1 cellular context compared by ENCODE assay signal in the genomic region with DNA sequence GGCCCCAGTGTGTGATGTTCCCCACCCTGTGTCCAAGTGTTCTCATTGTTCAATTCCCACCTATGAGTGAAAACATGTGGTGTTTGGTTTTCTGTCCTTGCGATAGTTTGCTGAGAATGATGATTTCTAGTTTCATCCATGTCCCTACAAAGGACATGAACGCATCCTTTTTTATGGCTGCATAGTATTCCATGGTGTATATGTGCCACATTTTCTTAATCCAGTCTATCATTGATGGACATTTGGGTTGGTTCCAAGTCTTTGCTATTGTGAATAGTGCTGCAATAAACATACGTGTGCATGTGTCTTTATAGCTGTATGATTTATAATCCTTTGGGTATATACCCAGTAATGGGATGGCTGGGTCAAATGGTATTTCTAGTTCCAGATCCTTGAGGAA.
TF ChIP-seq lines count a peak whose summit lies in the region.
"Not testable (repeated sequence)": the region's sequence is repeated elsewhere in the genome, so short reads cannot be mapped to it uniquely, and the experiment has no call there.

No MANE protein-coding gene starts in this region.

- not testable (repeated sequence) for H3K4me1 ChIP-seq in HEK293 (ENCODE audit: control insufficient read depth, insufficient read depth, low read length)

- H3K36me3 ChIP-seq in HEK293 (ENCODE audit: control insufficient read depth in 2 of 2, insufficient read depth in 1 of 2, low read length in 2 of 2), result not testable (repeated sequence)

- not testable (repeated sequence) for H3K27ac ChIP-seq in HEK293 (ENCODE audit: extremely low read depth, low read depth, low read length)

- CTCF ChIA-PET in HEK293 (lab: Yijun Ruan, JAX), result not testable (repeated sequence)

- TF ChIP-seq CTCF in HEK293 (tag by site-specific recombination; IDR thresholded peaks at IDR 0.05), result not testable (repeated sequence)

- not testable (repeated sequence) for H3K9me3 ChIP-seq in HEK293 (ENCODE audit: control insufficient read depth, insufficient read depth, low read depth, low read length)

- POLR2A ChIA-PET in HEK293 (lab: Yijun Ruan, JAX), result not testable (repeated sequence)

- not testable (repeated sequence) for H3K4me3 ChIP-seq in HEK293 (ENCODE audit: low read depth, low read length)

TF ChIP-seq in HEK293, 187 proteins besides CTCF, POLR2A, EP300 and RAD21:
- TF ChIP-seq, protein P1, sequence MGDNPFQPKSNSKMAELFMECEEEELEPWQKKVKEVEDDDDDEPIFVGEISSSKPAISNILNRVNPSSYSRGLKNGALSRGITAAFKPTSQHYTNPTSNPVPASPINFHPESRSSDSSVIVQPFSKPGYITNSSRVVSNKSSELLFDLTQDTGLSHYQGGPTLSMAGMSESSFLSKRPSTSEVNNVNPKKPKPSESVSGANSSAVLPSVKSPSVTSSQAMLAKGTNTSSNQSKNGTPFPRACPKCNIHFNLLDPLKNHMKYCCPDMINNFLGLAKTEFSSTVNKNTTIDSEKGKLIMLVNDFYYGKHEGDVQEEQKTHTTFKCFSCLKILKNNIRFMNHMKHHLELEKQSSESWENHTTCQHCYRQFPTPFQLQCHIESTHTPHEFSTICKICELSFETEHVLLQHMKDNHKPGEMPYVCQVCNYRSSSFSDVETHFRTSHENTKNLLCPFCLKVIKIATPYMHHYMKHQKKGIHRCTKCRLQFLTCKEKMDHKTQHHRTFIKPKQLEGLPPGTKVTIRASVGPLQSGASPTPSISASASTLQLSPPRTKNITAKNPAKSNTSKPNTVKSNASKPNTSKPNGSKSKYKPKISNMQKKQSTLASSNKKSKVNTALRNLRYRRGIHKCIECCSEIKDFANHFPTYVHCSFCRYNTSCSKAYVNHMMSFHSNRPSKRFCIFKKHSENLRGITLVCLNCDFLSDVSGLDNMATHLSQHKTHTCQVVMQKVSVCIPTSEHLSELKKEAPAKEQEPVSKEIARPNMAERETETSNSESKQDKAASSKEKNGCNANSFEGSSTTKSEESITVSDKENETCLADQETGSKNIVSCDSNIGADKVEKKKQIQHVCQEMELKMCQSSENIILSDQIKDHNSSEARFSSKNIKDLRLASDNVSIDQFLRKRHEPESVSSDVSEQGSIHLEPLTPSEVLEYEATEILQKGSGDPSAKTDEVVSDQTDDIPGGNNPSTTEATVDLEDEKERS (tag by site-specific recombination; IDR thresholded peaks at IDR 0.05), result 0 out of 2 replicates have a peak, but pooled peaks have one; percentile 50
- TF ChIP-seq ZNF146 (tag by site-specific recombination; IDR thresholded peaks at IDR 0.05), result peak; percentile 91
- TF ChIP-seq, protein P2, sequence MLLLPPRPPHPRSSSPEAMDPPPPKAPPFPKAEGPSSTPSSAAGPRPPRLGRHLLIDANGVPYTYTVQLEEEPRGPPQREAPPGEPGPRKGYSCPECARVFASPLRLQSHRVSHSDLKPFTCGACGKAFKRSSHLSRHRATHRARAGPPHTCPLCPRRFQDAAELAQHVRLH (tag by site-specific recombination; IDR thresholded peaks at IDR 0.05), result peak; percentile 76; the same call in 1 of the 2 replicates
TF ChIP-seq in HEK293: peak in this region for 3; not testable (repeated sequence) for 184.
